Comparison of ENCODE assay signal across 15 cellular contexts in the genomic region with DNA sequence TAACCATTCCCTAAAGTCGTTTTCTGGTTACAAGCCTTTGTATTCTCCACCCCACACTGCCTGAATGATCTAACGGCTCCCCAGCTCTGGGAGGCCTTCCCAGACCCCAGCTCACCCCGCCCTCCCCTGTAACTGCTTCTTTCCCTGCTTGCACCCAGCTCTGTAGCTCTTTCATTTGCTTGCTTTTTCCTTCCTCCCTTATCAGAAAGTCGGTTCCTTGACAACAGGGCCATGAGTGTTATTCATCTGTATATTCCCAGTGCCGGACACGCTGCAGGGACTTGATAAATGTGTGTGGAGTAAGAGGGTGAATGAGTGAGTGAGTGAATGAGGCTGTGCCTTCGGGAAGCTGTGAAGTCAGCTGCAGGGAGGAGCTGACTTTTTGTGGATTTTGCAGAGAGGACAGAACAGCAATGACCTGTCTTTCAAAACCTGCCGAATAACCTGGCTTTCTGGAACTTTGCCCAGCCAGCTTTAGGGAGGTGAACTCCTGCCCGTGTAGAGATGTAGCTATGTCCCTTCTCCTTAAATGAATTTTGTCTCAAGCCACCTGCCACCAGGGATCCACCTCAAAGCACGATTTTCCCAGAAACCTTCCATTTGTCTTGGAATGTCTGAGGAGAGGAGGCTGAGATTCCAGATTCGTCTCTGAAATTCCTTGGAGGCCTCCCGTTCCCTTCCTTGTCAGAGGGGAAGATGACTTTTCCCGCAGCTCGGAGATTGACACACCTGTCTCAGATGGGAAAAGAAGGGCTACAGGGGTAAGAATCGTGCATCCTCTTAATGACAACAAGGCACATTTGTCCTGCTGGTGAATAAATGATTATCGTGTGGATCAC. TPM values are rescaled to one million over a fixed set of nuclear protein-coding genes. Genes with fewer than 3 reads are reported as not detected.
DNase-seq lines count a peak whose midpoint lies in the region; ATAC-seq and TF ChIP-seq lines count a peak whose summit lies in the region.
"Had no signal": no experiment of that assay in that cellular context is flagged by ENCODE, and none has a peak within 500 bp of the region (broad histone marks: within the 10 kb centered on the region; RNA-seq: fewer than 3 reads in every experiment).

No MANE protein-coding gene starts in this region.

- no peaks in the 10 kb centered on the region for H3K79me2 ChIP-seq in neural cell (replicated peaks; ENCODE audit: insufficient read depth, low read length)

- no peaks in the 10 kb centered on the region for H3F3A ChIP-seq in neural cell (ENCODE audit: insufficient read depth, low read length, poor library complexity, severe bottlenecking)

- H3K36me3 ChIP-seq in neural cell (ENCODE audit: insufficient read depth, low read length) (no peaks in the 10 kb centered on the region), sigmoid colon (no peaks in the 10 kb centered on the region)
- H3K36me3 ChIP-seq: neutrophil had no signal

- no peak for ATAC-seq in HG03280 (IDR thresholded peaks at IDR 0.05; ENCODE audit: unreplicated experiment)

- H3K27ac Mint-ChIP-seq in CD14-positive monocyte (no peak overlapping the region), immature natural killer cell (no peak overlapping the region)
- H3K27ac Mint-ChIP-seq: stimulated activated naive CD8-positive, alpha-beta T cell treated with anti-CD3 and anti-CD28 coated beads, Interleukin-15, Interleukin-2, amounts not matched to agents 100 ng/mL and 50 ng/mL, for 24 hours; T-helper 1 cell treated with Interleukin-12 subunit alpha and Interleukin-12 subunit beta and Interleukin-4 antibody, amounts not matched to agents 30 μg/mL and 1 μg/mL, for 36 hours had no signal

- intact Hi-C loops in CD14-positive monocyte (cut with micrococcal nuclease) = no loop called here
- intact Hi-C loops in sigmoid colon (cut with DNase I) = no loop called here

- TF ChIP-seq CTCF in CD14-positive monocyte (IDR thresholded peaks at IDR 0.05) = no peak
- no peak for TF ChIP-seq CTCF in choroid plexus epithelial cell (conservative IDR thresholded peaks at IDR 0.05; ENCODE audit: low read depth, low read length)
- no peak for TF ChIP-seq CTCF in neural cell (IDR thresholded peaks at IDR 0.05; ENCODE audit: poor library complexity, severe bottlenecking)
- TF ChIP-seq CTCF in sigmoid colon (IDR thresholded peaks at IDR 0.05) = no peak

- no peak overlapping the region for H3K4me2 ChIP-seq in neural cell (ENCODE audit: low read length)

- WGBS in sigmoid colon, 2 donors = 16 to 33% methylated on average over 16 of the region's 16 CpGs

- H3K4me3 Mint-ChIP-seq in CD14-positive monocyte (peak overlapping the region; percentile 31 to 77), immature natural killer cell (no peak overlapping the region)
- H3K4me3 Mint-ChIP-seq: stimulated activated naive CD8-positive, alpha-beta T cell treated with anti-CD3 and anti-CD28 coated beads, Interleukin-15, Interleukin-2, amounts not matched to agents 100 ng/mL and 50 ng/mL, for 24 hours; T-helper 1 cell treated with Interleukin-12 subunit alpha and Interleukin-12 subunit beta and Interleukin-4 antibody, amounts not matched to agents 30 μg/mL and 1 μg/mL, for 36 hours had no signal

- DNase-seq in CD14-positive monocyte (ENCODE audit: low spot score) (no peak), NCI-H1105 (lab: John Stamatoyannopoulos, UW) (peak; percentile 38), choroid plexus epithelial cell (ENCODE audit: low read depth) (peak; percentile 8), DMS153 (lab: John Stamatoyannopoulos, UW) (no peak), sigmoid colon (no peak), immature natural killer cell (no peak)
- DNase-seq: activated CD4-positive, alpha-beta T cell treated with anti-CD3 and anti-CD28 coated beads, Interleukin-2, amount 50 U/mL, for 48 hours; activated naive CD4-positive, alpha-beta T cell treated with Interleukin-2 at 50 U/mL for 16 hours; NCI-H2081 treated with DMSO at 0.1 percent for 48 hours; stimulated activated CD4-positive, alpha-beta T cell treated with anti-CD3 and anti-CD28 coated beads, Interleukin-2, amount 100 ng/mL, for 48 hours had no signal

- H3K27me3 Mint-ChIP-seq in CD14-positive monocyte (ENCODE audit: low read depth in 3 of 3) (peaks cover 23 to 34% (median 24%) of the 10 kb centered on the region in 3 donors), immature natural killer cell (ENCODE audit: low read depth in 3 of 3) (peaks cover 1 to 34% (median 8%) of the 10 kb centered on the region in 3 donors)

- no peaks in the 10 kb centered on the region for H3K9me2 ChIP-seq in neural cell (ENCODE audit: insufficient read depth, low read length)

- no peak overlapping the region for H3K9ac ChIP-seq in neural cell (ENCODE audit: low read length)

- H2AFZ ChIP-seq in neural cell (ENCODE audit: low read depth, low read length) = no peak overlapping the region

- peaks cover 0 to 6% (median 5%) of the 10 kb centered on the region in 4 donors for H3K4me1 ChIP-seq in sigmoid colon

- peaks cover 0 to 9% (median 0%) of the 10 kb centered on the region in 7 donors for H3K9me3 Mint-ChIP-seq in CD14-positive monocyte
- H3K9me3 Mint-ChIP-seq in immature natural killer cell = peaks cover 0 to 2% (median 0%) of the 10 kb centered on the region in 6 donors
- H3K9me3 Mint-ChIP-seq: stimulated activated naive CD8-positive, alpha-beta T cell treated with anti-CD3 and anti-CD28 coated beads, Interleukin-15, Interleukin-2, amounts not matched to agents 100 ng/mL and 50 ng/mL, for 24 hours; T-helper 1 cell treated with Interleukin-12 subunit alpha and Interleukin-12 subunit beta and Interleukin-4 antibody, amounts not matched to agents 30 μg/mL and 1 μg/mL, for 36 hours had no signal

- H3K27ac ChIP-seq in neural cell (ENCODE audit: low read length) = peak overlapping the region; percentile 28
- no peak overlapping the region for H3K27ac ChIP-seq in sigmoid colon
- H3K27ac ChIP-seq: neutrophil had no signal

- H3K4me3 ChIP-seq in choroid plexus epithelial cell (ENCODE audit: low read depth, low read length) (no peak overlapping the region), neural cell (ENCODE audit: low read length) (peak overlapping the region; percentile 7), sigmoid colon (no peak overlapping the region)

- no peaks in the 10 kb centered on the region for H3K9me3 ChIP-seq in neural cell (ENCODE audit: low read length)
- no peaks in the 10 kb centered on the region for H3K9me3 ChIP-seq in sigmoid colon
- H3K9me3 ChIP-seq: neutrophil had no signal

- H3K27me3 ChIP-seq in neural cell (ENCODE audit: insufficient read depth, low read depth, low read length) (no peaks in the 10 kb centered on the region), sigmoid colon (no peaks in the 10 kb centered on the region)

- H3K4me1 Mint-ChIP-seq in CD14-positive monocyte (peaks cover 22% of the 10 kb centered on the region), immature natural killer cell (no peaks in the 10 kb centered on the region)

- no peaks in the 10 kb centered on the region for H4K20me1 ChIP-seq in neural cell (ENCODE audit: insufficient read depth)

- TF ChIP-seq RAD21 in neural cell (conservative IDR thresholded peaks at IDR 0.05) = no peak

- TF ChIP-seq POLR2A in sigmoid colon (IDR thresholded peaks at IDR 0.05) = no peak

- TF ChIP-seq EP300 in neural cell (conservative IDR thresholded peaks at IDR 0.05; ENCODE audit: poor library complexity, severe bottlenecking) (no peak), sigmoid colon (IDR thresholded peaks at IDR 0.05) (no peak)

- no peaks in the 10 kb centered on the region for H3K36me3 Mint-ChIP-seq in CD14-positive monocyte
- H3K36me3 Mint-ChIP-seq in immature natural killer cell = no peaks in the 10 kb centered on the region

TF ChIP-seq in neural cell, 6 proteins besides CTCF, POLR2A, EP300 and RAD21:
- TF ChIP-seq POLR2AphosphoS5 (IDR thresholded peaks at IDR 0.05) (peak; percentile 31), TAF1 (IDR thresholded peaks at IDR 0.05; ENCODE audit: low read depth) (no peak), EZH2 (IDR thresholded peaks at IDR 0.05; ENCODE audit: borderline replicate concordance, insufficient read depth, low read length, poor library complexity, severe bottlenecking) (no peak), SMC3 (conservative IDR thresholded peaks at IDR 0.05; ENCODE audit: poor library complexity) (no peak), MXI1 (conservative IDR thresholded peaks at IDR 0.05; ENCODE audit: poor library complexity, severe bottlenecking) (no peak)
- TF ChIP-seq, protein P1, sequence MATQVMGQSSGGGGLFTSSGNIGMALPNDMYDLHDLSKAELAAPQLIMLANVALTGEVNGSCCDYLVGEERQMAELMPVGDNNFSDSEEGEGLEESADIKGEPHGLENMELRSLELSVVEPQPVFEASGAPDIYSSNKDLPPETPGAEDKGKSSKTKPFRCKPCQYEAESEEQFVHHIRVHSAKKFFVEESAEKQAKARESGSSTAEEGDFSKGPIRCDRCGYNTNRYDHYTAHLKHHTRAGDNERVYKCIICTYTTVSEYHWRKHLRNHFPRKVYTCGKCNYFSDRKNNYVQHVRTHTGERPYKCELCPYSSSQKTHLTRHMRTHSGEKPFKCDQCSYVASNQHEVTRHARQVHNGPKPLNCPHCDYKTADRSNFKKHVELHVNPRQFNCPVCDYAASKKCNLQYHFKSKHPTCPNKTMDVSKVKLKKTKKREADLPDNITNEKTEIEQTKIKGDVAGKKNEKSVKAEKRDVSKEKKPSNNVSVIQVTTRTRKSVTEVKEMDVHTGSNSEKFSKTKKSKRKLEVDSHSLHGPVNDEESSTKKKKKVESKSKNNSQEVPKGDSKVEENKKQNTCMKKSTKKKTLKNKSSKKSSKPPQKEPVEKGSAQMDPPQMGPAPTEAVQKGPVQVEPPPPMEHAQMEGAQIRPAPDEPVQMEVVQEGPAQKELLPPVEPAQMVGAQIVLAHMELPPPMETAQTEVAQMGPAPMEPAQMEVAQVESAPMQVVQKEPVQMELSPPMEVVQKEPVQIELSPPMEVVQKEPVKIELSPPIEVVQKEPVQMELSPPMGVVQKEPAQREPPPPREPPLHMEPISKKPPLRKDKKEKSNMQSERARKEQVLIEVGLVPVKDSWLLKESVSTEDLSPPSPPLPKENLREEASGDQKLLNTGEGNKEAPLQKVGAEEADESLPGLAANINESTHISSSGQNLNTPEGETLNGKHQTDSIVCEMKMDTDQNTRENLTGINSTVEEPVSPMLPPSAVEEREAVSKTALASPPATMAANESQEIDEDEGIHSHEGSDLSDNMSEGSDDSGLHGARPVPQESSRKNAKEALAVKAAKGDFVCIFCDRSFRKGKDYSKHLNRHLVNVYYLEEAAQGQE (IDR thresholded peaks at IDR 0.05; ENCODE audit: borderline replicate concordance) = peak; percentile 99

RNA-seq across cellular contexts. Expression of a gene that starts 19.9 kb away (rescaled TPM):
- polyA plus RNA-seq in CD14-positive monocyte = not detected
- 32.9 and 41.9 TPM in 2 replicates for polyA plus RNA-seq in neural cell
- polyA minus RNA-seq in neural cell = 60.9 and 67.5 TPM in 2 replicates
- total RNA-seq in sigmoid colon = under 1 TPM; 0.16 to 0.83 (median 0.38) TPM
- polyA plus RNA-seq in sigmoid colon = under 1 TPM in 2 of 3 donors, not detected in 1; under 0.01 to 0.23 TPM
- not detected for polyA plus RNA-seq in immature natural killer cell

Comparison
In these comparisons a context has a peak if more than half of its experiments do, and no peak if none do; other contexts are left out.
1. DNase-seq: peak in NCI-H1105 (single experiment) and choroid plexus epithelial cell (single experiment); none in CD14-positive monocyte (single experiment), DMS153 (single experiment), sigmoid colon (single experiment) and immature natural killer cell (0 of 3).
2. H3K4me3 Mint-ChIP-seq: peak in CD14-positive monocyte (2 of 2); none in immature natural killer cell (0 of 5).
3. RNA of a gene that starts 19.9 kb away (polyA plus RNA-seq): 32.9 to 41.9 TPM in neural cell; not detected in CD14-positive monocyte, under 0.01 to 0.23 TPM in sigmoid colon and not detected in immature natural killer cell; every median in the first group is over 10 times any median in the second.